In the genomic region with DNA sequence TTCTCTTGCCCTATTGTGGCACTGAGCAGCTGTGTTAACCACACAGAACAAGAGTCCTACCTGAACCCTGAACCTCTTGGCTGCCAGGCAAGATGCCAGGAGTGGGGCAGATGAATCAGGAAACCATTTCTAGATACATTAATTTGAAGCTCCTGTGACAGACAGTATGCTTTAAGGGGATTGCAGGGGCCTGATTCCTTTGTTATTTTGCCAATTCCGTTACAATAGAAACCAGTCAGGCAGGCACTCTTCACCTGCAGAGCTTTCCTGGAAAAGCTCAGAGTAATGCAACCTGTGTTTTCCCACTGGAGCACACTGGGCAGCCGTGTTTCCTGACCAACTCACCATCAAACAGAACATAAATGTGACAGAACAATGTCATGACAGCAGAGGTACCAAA, we compare ENCODE assay signal across 1 cellular context.
TF ChIP-seq lines count a peak whose summit lies in the region.

No MANE protein-coding gene starts in this region.

TF ChIP-seq in H1, 55 proteins besides CTCF, POLR2A, EP300 and RAD21:
- TF ChIP-seq CREB1 (IDR thresholded peaks at IDR 0.05) (no peak), KDM1A (IDR thresholded peaks at IDR 0.05; ENCODE audit: borderline replicate concordance, low read length) (no peak)
